In genomic region chr2:11483806-11484147, GRCh38 we compare ENCODE assay signal across 1 cellular context.
TF ChIP-seq lines count a peak whose summit lies in the region.

No MANE protein-coding gene starts in this region.

TF ChIP-seq in HepG2, 621 proteins besides CTCF, POLR2A, EP300 and RAD21 (continued from another document):
- TF ChIP-seq, protein P1, sequence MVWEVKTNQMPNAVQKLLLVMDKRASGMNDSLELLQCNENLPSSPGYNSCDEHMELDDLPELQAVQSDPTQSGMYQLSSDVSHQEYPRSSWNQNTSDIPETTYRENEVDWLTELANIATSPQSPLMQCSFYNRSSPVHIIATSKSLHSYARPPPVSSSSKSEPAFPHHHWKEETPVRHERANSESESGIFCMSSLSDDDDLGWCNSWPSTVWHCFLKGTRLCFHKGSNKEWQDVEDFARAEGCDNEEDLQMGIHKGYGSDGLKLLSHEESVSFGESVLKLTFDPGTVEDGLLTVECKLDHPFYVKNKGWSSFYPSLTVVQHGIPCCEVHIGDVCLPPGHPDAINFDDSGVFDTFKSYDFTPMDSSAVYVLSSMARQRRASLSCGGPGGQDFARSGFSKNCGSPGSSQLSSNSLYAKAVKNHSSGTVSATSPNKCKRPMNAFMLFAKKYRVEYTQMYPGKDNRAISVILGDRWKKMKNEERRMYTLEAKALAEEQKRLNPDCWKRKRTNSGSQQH (CRISPR knock-in tag; IDR thresholded peaks at IDR 0.05; ENCODE audit: low read depth): no peak
- no peak for TF ChIP-seq SETDB1 (CRISPR knock-in tag; IDR thresholded peaks at IDR 0.05; ENCODE audit: borderline replicate concordance)
- no peak for TF ChIP-seq BCLAF1 (IDR thresholded peaks at IDR 0.05)
- TF ChIP-seq ZNF354B (CRISPR knock-in tag; IDR thresholded peaks at IDR 0.05): no peak
- TF ChIP-seq, protein P2, sequence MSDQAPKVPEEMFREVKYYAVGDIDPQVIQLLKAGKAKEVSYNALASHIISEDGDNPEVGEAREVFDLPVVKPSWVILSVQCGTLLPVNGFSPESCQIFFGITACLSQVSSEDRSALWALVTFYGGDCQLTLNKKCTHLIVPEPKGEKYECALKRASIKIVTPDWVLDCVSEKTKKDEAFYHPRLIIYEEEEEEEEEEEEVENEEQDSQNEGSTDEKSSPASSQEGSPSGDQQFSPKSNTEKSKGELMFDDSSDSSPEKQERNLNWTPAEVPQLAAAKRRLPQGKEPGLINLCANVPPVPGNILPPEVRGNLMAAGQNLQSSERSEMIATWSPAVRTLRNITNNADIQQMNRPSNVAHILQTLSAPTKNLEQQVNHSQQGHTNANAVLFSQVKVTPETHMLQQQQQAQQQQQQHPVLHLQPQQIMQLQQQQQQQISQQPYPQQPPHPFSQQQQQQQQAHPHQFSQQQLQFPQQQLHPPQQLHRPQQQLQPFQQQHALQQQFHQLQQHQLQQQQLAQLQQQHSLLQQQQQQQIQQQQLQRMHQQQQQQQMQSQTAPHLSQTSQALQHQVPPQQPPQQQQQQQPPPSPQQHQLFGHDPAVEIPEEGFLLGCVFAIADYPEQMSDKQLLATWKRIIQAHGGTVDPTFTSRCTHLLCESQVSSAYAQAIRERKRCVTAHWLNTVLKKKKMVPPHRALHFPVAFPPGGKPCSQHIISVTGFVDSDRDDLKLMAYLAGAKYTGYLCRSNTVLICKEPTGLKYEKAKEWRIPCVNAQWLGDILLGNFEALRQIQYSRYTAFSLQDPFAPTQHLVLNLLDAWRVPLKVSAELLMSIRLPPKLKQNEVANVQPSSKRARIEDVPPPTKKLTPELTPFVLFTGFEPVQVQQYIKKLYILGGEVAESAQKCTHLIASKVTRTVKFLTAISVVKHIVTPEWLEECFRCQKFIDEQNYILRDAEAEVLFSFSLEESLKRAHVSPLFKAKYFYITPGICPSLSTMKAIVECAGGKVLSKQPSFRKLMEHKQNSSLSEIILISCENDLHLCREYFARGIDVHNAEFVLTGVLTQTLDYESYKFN (CRISPR knock-in tag; conservative IDR thresholded peaks at IDR 0.05): no peak
- no peak for TF ChIP-seq MLX (CRISPR knock-in tag; IDR thresholded peaks at IDR 0.05)
- TF ChIP-seq HMGXB4 (CRISPR knock-in tag; IDR thresholded peaks at IDR 0.05; ENCODE audit: borderline replicate concordance in 1 of 2, low read depth in 1 of 2): 0 out of 4 replicates have a peak, but pooled peaks of 1 of the 2 experiments have one; percentile 2
